In the genomic region with DNA sequence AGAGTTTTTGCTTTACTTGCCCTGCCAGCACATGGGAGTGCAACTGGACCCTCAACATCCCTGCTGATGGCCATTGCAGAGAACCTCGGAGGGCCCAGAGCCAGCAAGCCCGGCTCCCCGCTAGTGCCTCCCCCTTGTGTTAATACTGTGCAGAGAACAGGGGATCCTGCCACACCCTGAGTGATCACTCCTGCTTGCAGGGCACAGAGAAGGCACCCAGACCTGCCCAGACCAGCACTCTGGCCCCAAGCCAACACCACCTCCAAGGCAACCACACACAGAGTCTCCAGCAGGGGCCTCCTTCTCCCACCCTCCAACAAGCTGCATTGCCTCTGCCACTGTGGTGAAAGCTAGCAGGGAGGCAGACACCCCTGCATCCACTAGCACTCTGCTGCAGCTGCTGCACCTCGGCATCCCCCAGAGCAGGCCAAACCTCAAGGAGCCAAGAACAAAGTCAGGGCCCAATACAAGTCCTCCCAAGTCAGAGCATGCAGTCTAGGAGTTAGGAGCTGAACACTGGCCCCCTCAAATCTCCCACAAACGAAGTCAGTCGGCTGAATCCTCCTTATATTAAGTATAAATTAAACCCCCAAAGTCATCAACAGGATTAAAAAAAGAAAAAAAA, we compare ENCODE assay signal across 19 cellular contexts.
A peak's percentile ranks its signal among the peaks of the same experiment; 100 is the strongest.
DNase-seq lines count a peak whose midpoint lies in the region; ATAC-seq and TF ChIP-seq lines count a peak whose summit lies in the region.
"Had no signal": no experiment of that assay in that cellular context is flagged by ENCODE, and none has a peak within 500 bp of the region (broad histone marks: within the 10 kb centered on the region; RNA-seq: fewer than 3 reads in every experiment).

No MANE protein-coding gene starts in this region.

- DNase-seq in left ventricle myocardium superior (peak; percentile 26), heart right ventricle (no peak), SK-N-DZ (ENCODE audit: low spot score) (peak; percentile 28), lower lobe of right lung (no peak), upper lobe of right lung (no peak), C1 segment of cervical spinal cord (lab: John Stamatoyannopoulos, UW) (no peak), trophoblast cell (no peak)
- DNase-seq in activated naive CD4-positive, alpha-beta T cell treated with Interleukin-2 at 50 U/mL for 16 hours: no peak
- DNase-seq: CD4-positive, alpha-beta T cell; DND-41; GF-D8; GOT3; HFFc6; NCI-H146; NCI-H2081 treated with DMSO at 0.1 percent for 48 hours; NCI-H345; NCI-H774 had no signal

- H3K4me1 ChIP-seq in heart right ventricle: no peaks in the 10 kb centered on the region
- no peaks in the 10 kb centered on the region for H3K4me1 ChIP-seq in lower lobe of right lung
- H3K4me1 ChIP-seq in upper lobe of right lung: no peaks in the 10 kb centered on the region
- no peaks in the 10 kb centered on the region for H3K4me1 ChIP-seq in trophoblast cell (ENCODE audit: control insufficient read depth in 1 of 2, insufficient read depth in 2 of 2, low read length in 2 of 2)

- no peak overlapping the region for H3K4ac ChIP-seq in trophoblast cell (ENCODE audit: low read depth, low read length)

- no peak overlapping the region for H2BK12ac ChIP-seq in trophoblast cell (ENCODE audit: low read length)

- H3K18ac ChIP-seq in trophoblast cell (ENCODE audit: low read length): no peak overlapping the region

- H3K27me3 ChIP-seq in heart right ventricle (no peaks in the 10 kb centered on the region), lower lobe of right lung (ENCODE audit: low read depth) (no peaks in the 10 kb centered on the region), upper lobe of right lung (no peaks in the 10 kb centered on the region), trophoblast cell (ENCODE audit: insufficient read depth, low read length) (no peaks in the 10 kb centered on the region)

- 78 to 81% methylated on average over 6 of the region's 6 CpGs for WGBS in heart right ventricle, 2 donors
- WGBS in trophoblast cell (ENCODE audit: extremely low coverage, insufficient coverage, insufficient read length): no CpG with 5 or more reads among the region's 6 CpGs

- intact Hi-C loops in left ventricle myocardium superior (cut with micrococcal nuclease) (no loop called here), heart right ventricle (cut with DNase I) (no loop called here), lower lobe of right lung (cut with DNase I) (no loop called here), upper lobe of right lung (cut with DNase I) (no loop called here)

- no peak overlapping the region for H3K9ac ChIP-seq in trophoblast cell (ENCODE audit: low read length)

- no peak overlapping the region for H3K4me3 ChIP-seq in heart right ventricle
- no peak overlapping the region for H3K4me3 ChIP-seq in lower lobe of right lung
- no peak overlapping the region for H3K4me3 ChIP-seq in upper lobe of right lung
- no peak overlapping the region for H3K4me3 ChIP-seq in trophoblast cell (ENCODE audit: low read depth, low read length)
- H3K4me3 ChIP-seq: K562 had no signal

- no peak overlapping the region for H3K14ac ChIP-seq in trophoblast cell (ENCODE audit: low read length)

- H2BK5ac ChIP-seq in trophoblast cell (ENCODE audit: low read depth, low read length, poor library complexity): no peak overlapping the region

- no peak overlapping the region for H3K23ac ChIP-seq in trophoblast cell (ENCODE audit: low read length)

- no peak overlapping the region for H4K8ac ChIP-seq in trophoblast cell (ENCODE audit: low read depth, low read length)

- H4K12ac ChIP-seq in trophoblast cell (ENCODE audit: low read depth, low read length): no peak overlapping the region

- no peaks in the 10 kb centered on the region for H3K9me3 ChIP-seq in heart right ventricle
- H3K9me3 ChIP-seq in lower lobe of right lung: no peaks in the 10 kb centered on the region
- H3K9me3 ChIP-seq in upper lobe of right lung: no peaks in the 10 kb centered on the region
- no peaks in the 10 kb centered on the region for H3K9me3 ChIP-seq in trophoblast cell (ENCODE audit: insufficient read depth, low read depth, low read length)

- H3K27ac ChIP-seq in heart right ventricle (no peak overlapping the region), lower lobe of right lung (no peak overlapping the region), upper lobe of right lung (no peak overlapping the region), trophoblast cell (ENCODE audit: low read depth, low read length) (no peak overlapping the region)
- H3K27ac ChIP-seq: HL-60 had no signal

- TF ChIP-seq CTCF in heart right ventricle (IDR thresholded peaks at IDR 0.05) (no peak), lower lobe of right lung (IDR thresholded peaks at IDR 0.05) (no peak), upper lobe of right lung (IDR thresholded peaks at IDR 0.05) (no peak)

- no peak overlapping the region for H3K4me2 ChIP-seq in trophoblast cell (ENCODE audit: low read length)

- H3K79me1 ChIP-seq in trophoblast cell (ENCODE audit: low read length): no peaks in the 10 kb centered on the region

- no peak overlapping the region for H4K91ac ChIP-seq in trophoblast cell (ENCODE audit: low read depth, low read length)

- no peak for ATAC-seq in left ventricle myocardium superior
- no peak for ATAC-seq in heart right ventricle
- peak; percentile 19 for ATAC-seq in lower lobe of right lung
- peak; percentile 45 for ATAC-seq in upper lobe of right lung
- ATAC-seq: K562 had no signal

- no peaks in the 10 kb centered on the region for H3K36me3 ChIP-seq in heart right ventricle
- no peaks in the 10 kb centered on the region for H3K36me3 ChIP-seq in lower lobe of right lung
- no peaks in the 10 kb centered on the region for H3K36me3 ChIP-seq in upper lobe of right lung
- H3K36me3 ChIP-seq in trophoblast cell (ENCODE audit: control insufficient read depth in 1 of 2, insufficient read depth in 2 of 2, low read length in 2 of 2): no peaks in the 10 kb centered on the region

- no peaks in the 10 kb centered on the region for H3K79me2 ChIP-seq in trophoblast cell (ENCODE audit: control insufficient read depth, insufficient read depth, low read length, poor library complexity)

- H2BK120ac ChIP-seq in trophoblast cell (ENCODE audit: insufficient read depth, low read length, poor library complexity): no peak overlapping the region

- H2AFZ ChIP-seq in trophoblast cell (ENCODE audit: insufficient read depth, low read length, poor library complexity): no peak overlapping the region

- H2AK5ac ChIP-seq in trophoblast cell (ENCODE audit: low read length): no peak overlapping the region

Comparison
In these comparisons a context has a peak if more than half of its experiments do, and no peak if none do; other contexts are left out.
1. DNase-seq: peak in left ventricle myocardium superior (single experiment) and SK-N-DZ (single experiment); none in heart right ventricle (0 of 2), lower lobe of right lung (single experiment), upper lobe of right lung (single experiment), activated naive CD4-positive, alpha-beta T cell treated with Interleukin-2 at 50 U/mL for 16 hours (single experiment), C1 segment of cervical spinal cord (0 of 14) and trophoblast cell (0 of 2).
2. ATAC-seq: peak in lower lobe of right lung (2 of 2) and upper lobe of right lung (single experiment); none in left ventricle myocardium superior (single experiment) and heart right ventricle (0 of 8).